ENCODE assay signal across 16 cellular contexts in genomic region chr6:34795836-34796425, GRCh38. TPM values are rescaled to one million over a fixed set of nuclear protein-coding genes. Genes with fewer than 3 reads are reported as not detected.
DNase-seq lines count a peak whose midpoint lies in the region; ATAC-seq and TF ChIP-seq lines count a peak whose summit lies in the region.
"Had no signal": no experiment of that assay in that cellular context is flagged by ENCODE, and none has a peak within 500 bp of the region (broad histone marks: within the 10 kb centered on the region; RNA-seq: fewer than 3 reads in every experiment).

No MANE protein-coding gene starts in this region.

- H3K9me3 ChIP-seq in body of pancreas = no peaks in the 10 kb centered on the region
- H3K9me3 ChIP-seq: ascending aorta, transverse colon had no signal

- no peaks in the 10 kb centered on the region for H3K27me3 ChIP-seq in body of pancreas
- H3K27me3 ChIP-seq: ascending aorta, transverse colon had no signal

- H3K4me1 ChIP-seq in body of pancreas = peaks cover 30% of the 10 kb centered on the region

- WGBS in body of pancreas, 2 donors = 20 to 26% methylated on average over 2 of the region's 2 CpGs

- peak; percentile 25 for ATAC-seq in omental fat pad (ENCODE audit: low FRiP score)
- no peak for ATAC-seq in body of pancreas

- H3K36me3 ChIP-seq in body of pancreas (replicated peaks in 1 of 2; ENCODE audit: insufficient read depth in 1 of 2, low read depth in 2 of 2) = no peaks in the 10 kb centered on the region
- H3K36me3 ChIP-seq: ascending aorta, transverse colon had no signal

- no peak for TF ChIP-seq CTCF in epithelial cell of esophagus (IDR thresholded peaks at IDR 0.05; ENCODE audit: insufficient read depth, low read depth, low read length, missing control alignments)
- TF ChIP-seq CTCF in omental fat pad (IDR thresholded peaks at IDR 0.05) = no peak
- TF ChIP-seq CTCF in body of pancreas (IDR thresholded peaks at IDR 0.05) = no peak

- intact Hi-C loops in body of pancreas (cut with DNase I) = no loop called here

- no peak for TF ChIP-seq POLR2A in body of pancreas (IDR thresholded peaks at IDR 0.05)

- H3K4me3 ChIP-seq in epithelial cell of esophagus (ENCODE audit: low read length) (no peak overlapping the region), body of pancreas (no peak overlapping the region)
- H3K4me3 ChIP-seq: ascending aorta, transverse colon had no signal

- no peak overlapping the region for H3K27ac ChIP-seq in body of pancreas
- H3K27ac ChIP-seq: ascending aorta, transverse colon, VCaP had no signal

- DNase-seq in Daoy (ENCODE audit: low read depth) (peak; percentile 59), M059J (ENCODE audit: low read depth) (peak; percentile 63), epithelial cell of esophagus (ENCODE audit: low read depth) (peak; percentile 9), omental fat pad (ENCODE audit: low spot score) (no peak), body of pancreas (no peak), GM19240 (ENCODE audit: insufficient read length, low spot score) (no peak), epidermal melanocyte (ENCODE audit: insufficient read length, low spot score) (no peak), NAMALWA (ENCODE audit: low spot score) (no peak)
- DNase-seq: activated gamma-delta T cell; DMS53; NCI-H2081 treated with DMSO at 0.1 percent for 48 hours; NCI-H748 treated with DMSO at 0.1 percent for 48 hours; stimulated activated CD4-positive, alpha-beta T cell treated with anti-CD3 and anti-CD28 coated beads, Interleukin-4, amount 100 ng/mL, for 24 hours; transverse colon had no signal

RNA-seq across cellular contexts. Expression of gene BLTP3A, which starts 4.0 kb away (rescaled TPM):
- 6.2 and 7.1 TPM in 2 replicates for total RNA-seq in Daoy (2014; rRNA removed; shearing (Covaris generic))
- total RNA-seq in M059J (2014; rRNA removed; shearing (Covaris generic)) = 5.9 and 9.3 TPM in 2 replicates
- total RNA-seq in omental fat pad = 10 to 100 TPM; 11.7 to 19.6 (median 16.0) TPM
- 10 to 100 TPM; 10.1 to 12.9 TPM for total RNA-seq in body of pancreas

RNA-seq across cellular contexts. Expression of gene SNRPC, which starts 38.6 kb away (rescaled TPM):
- total RNA-seq in Daoy (2014; rRNA removed; shearing (Covaris generic)) = 210 and 222 TPM in 2 replicates
- 304 and 338 TPM in 2 replicates for total RNA-seq in M059J (2014; rRNA removed; shearing (Covaris generic))
- 10 to 100 TPM; 30.9 to 65.5 (median 51.5) TPM for total RNA-seq in omental fat pad
- total RNA-seq in body of pancreas = 10 to 100 TPM; 15.2 to 36.3 TPM

Comparison
In these comparisons a context has a peak if more than half of its experiments do, and no peak if none do; other contexts are left out.
1. DNase-seq: peak in Daoy (single experiment), M059J (single experiment) and epithelial cell of esophagus (single experiment); none in omental fat pad (single experiment), body of pancreas (0 of 4), GM19240 (single experiment), epidermal melanocyte (single experiment) and NAMALWA (single experiment).